In the genomic region with DNA sequence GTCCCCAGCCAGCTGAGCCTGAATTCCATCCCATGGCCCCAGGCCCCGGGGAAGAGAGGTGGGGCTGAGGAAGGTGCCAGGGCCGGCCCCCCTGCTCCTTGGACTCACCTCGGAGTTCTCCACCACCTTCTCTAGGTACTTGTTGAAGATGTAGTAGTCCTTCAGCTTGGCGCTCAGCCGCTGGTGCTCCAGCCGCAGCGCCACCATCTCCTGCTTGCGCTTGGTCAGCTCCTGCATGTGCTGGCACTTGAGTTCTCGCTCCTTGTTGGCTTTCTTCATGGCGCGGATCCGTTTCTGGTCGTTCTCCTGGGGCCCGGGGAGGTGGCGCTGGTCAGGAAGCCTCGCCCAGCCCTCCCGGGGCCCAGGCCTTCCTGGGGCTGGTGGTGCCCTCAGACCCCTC, we compare ENCODE assay signal across 24 cellular contexts. TPM values are rescaled to one million over a fixed set of nuclear protein-coding genes. Genes with fewer than 3 reads are reported as not detected.
"Had no signal": no experiment of that assay in that cellular context is flagged by ENCODE, and none has a peak within 500 bp of the region (broad histone marks: within the 10 kb centered on the region; RNA-seq: fewer than 3 reads in every experiment).

No MANE protein-coding gene starts in this region.

- H3K4me1 ChIP-seq: psoas muscle had no signal

- H3K27me3 ChIP-seq: testis, tibial nerve had no signal

- H3K27ac ChIP-seq: heart right ventricle, psoas muscle, testis, tibial nerve had no signal

- H3K4me3 ChIP-seq: mucosa of descending colon, psoas muscle, testis, tibial nerve had no signal

- H3K9me3 ChIP-seq: heart right ventricle, mucosa of descending colon, psoas muscle, testis, tibial nerve had no signal

- H3K36me3 ChIP-seq: heart right ventricle, tibial nerve had no signal

- H3K36me3 Mint-ChIP-seq: naive thymus-derived CD8-positive, alpha-beta T cell; stimulated activated naive B cell treated with anti-CD40 and anti-IgM and Interleukin-4, amounts not matched to agents 10 μg/mL and 1 μg/mL and 100 μg/mL, for 72 hours had no signal

- H3K27ac Mint-ChIP-seq: stimulated activated naive B cell treated with anti-CD40 and anti-IgM and Interleukin-4, amounts not matched to agents 10 μg/mL and 1 μg/mL and 100 μg/mL, for 72 hours had no signal

- DNase-seq: effector memory CD4-positive, alpha-beta T cell; heart right ventricle; hypothalamus; kidney glomerular epithelial cell; mucosa of descending colon; naive thymus-derived CD8-positive, alpha-beta T cell; psoas muscle; retina; stimulated activated CD4-positive, alpha-beta T cell treated with anti-CD3 and anti-CD28 coated beads, Interleukin-2, amount 100 ng/mL, for 24 hours; stimulated activated CD4-positive, alpha-beta T cell treated with anti-CD3 and anti-CD28 coated beads, Interleukin-4, amount 100 ng/mL, for 4 hours; stimulated activated naive B cell treated with anti-CD40 and anti-IgM and Interleukin-4, amounts not matched to agents 10 μg/mL and 1 μg/mL and 100 μg/mL, for 72 hours; stimulated activated naive CD8-positive, alpha-beta T cell treated with anti-CD3 and anti-CD28 coated beads, Interleukin-15, amount 100 ng/mL, for 72 hours; testis had no signal

- H3K9me3 Mint-ChIP-seq: naive thymus-derived CD8-positive, alpha-beta T cell; stimulated activated naive B cell treated with anti-CD40 and anti-IgM and Interleukin-4, amounts not matched to agents 10 μg/mL and 1 μg/mL and 100 μg/mL, for 72 hours; stimulated activated naive CD8-positive, alpha-beta T cell treated with anti-CD3 and anti-CD28 coated beads, Interleukin-15, amount 100 ng/mL, for 72 hours had no signal

- ATAC-seq: esophagus mucosa, heart right ventricle, mucosa of descending colon, psoas muscle, sciatic nerve had no signal

- H3K27me3 Mint-ChIP-seq: stimulated activated naive CD8-positive, alpha-beta T cell treated with anti-CD3 and anti-CD28 coated beads, Interleukin-15, amount 100 ng/mL, for 72 hours had no signal

RNA-seq across cellular contexts. Expression of gene CCDC42, which starts 3.3 kb away (rescaled TPM):
- total RNA-seq: esophagus mucosa, fibroblast of lung, glomerular endothelial cell, liver, lung microvascular endothelial cell, mucosa of descending colon, omental fat pad, psoas muscle, sciatic nerve, subcutaneous adipose tissue, tibial nerve, ureter had no signal
- polyA plus RNA-seq: fibroblast of lung; heart right ventricle; naive thymus-derived CD8-positive, alpha-beta T cell; psoas muscle had no signal

RNA-seq across cellular contexts. Expression of gene SPDYE4, which starts 17.0 kb away (rescaled TPM):
- total RNA-seq: esophagus mucosa; fibroblast of lung; frontal cortex; glomerular endothelial cell; heart right ventricle; liver; lung microvascular endothelial cell; mucosa of descending colon; naive thymus-derived CD8-positive, alpha-beta T cell; omental fat pad; psoas muscle; sciatic nerve; subcutaneous adipose tissue; tibial nerve; ureter had no signal
- polyA plus RNA-seq: fibroblast of lung; heart right ventricle; liver; naive thymus-derived CD8-positive, alpha-beta T cell; psoas muscle had no signal

RNA-seq across cellular contexts. Expression of gene MFSD6L, which starts 57.8 kb away (rescaled TPM):
- total RNA-seq: fibroblast of lung, frontal cortex, lung microvascular endothelial cell, psoas muscle, sciatic nerve, tibial nerve had no signal
- polyA plus RNA-seq: fibroblast of lung; naive thymus-derived CD8-positive, alpha-beta T cell; psoas muscle had no signal
